ENCODE assay signal across 15 cellular contexts in the genomic region with DNA sequence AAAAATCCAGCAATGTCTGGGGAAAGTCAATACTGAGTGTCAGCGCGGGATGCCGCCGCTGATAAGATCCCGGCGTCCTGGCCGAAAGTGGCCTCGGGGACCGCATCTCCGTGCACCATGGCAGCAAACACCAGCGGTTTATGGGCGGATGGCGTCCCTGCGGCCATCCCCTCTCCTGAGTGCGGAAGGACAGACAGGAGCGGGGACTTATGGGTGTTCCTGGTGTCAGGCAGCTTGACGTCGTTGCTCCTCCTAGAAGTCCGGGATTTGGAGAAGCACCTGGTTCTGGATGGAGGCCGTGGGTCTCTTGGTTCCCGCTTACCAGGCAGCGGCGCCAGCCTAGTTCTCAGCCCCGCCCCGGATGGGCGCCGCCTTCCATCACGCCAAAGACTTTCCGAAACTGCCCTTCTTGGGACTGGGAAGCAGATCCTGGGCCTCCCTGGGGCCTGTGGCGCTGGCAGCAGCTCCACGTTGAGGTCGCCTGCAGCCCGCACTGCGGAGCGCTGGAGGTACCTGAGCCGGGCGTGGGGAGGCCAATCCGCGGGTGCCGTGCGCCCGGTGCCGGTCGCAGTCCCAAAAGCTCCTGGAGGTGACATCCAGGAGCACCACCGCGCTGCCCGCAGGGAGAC.
DNase-seq lines count a peak whose midpoint lies in the region; FAIRE-seq and TF ChIP-seq lines count a peak whose summit lies in the region.
"Had no signal": no experiment of that assay in that cellular context is flagged by ENCODE, and none has a peak within 500 bp of the region (broad histone marks: within the 10 kb centered on the region; RNA-seq: fewer than 3 reads in every experiment).

No MANE protein-coding gene starts in this region.

- peak overlapping the region; percentile 64 for H3K4me2 ChIP-seq in mammary epithelial cell (ENCODE audit: insufficient read depth, low read depth, low read length)
- peak overlapping the region; percentile 32 for H3K4me2 ChIP-seq in keratinocyte (ENCODE audit: control insufficient read depth, extremely low read depth, insufficient read depth, low read depth, low read length)

- no peaks in the 10 kb centered on the region for H3K9me1 ChIP-seq in keratinocyte (ENCODE audit: control insufficient read depth, extremely low read depth, insufficient read depth, low read length)

- H3K27ac Mint-ChIP-seq in MCF 10A (ENCODE audit: low read depth, unreplicated experiment): no peak overlapping the region
- H3K27ac Mint-ChIP-seq: activated T-cell treated with anti-CD3 and anti-CD28 coated beads, Interleukin-2, amount 50 U/mL, for 24 hours; stimulated activated naive CD8-positive, alpha-beta T cell treated with anti-CD3 and anti-CD28 coated beads, Interleukin-15, amount 100 ng/mL, for 72 hours had no signal

- H4K20me1 ChIP-seq in mammary epithelial cell (ENCODE audit: insufficient read depth, low read length) (no peaks in the 10 kb centered on the region), keratinocyte (ENCODE audit: control insufficient read depth, extremely low read depth, insufficient read depth, low read length) (no peaks in the 10 kb centered on the region)

- H3K9ac ChIP-seq in mammary epithelial cell (ENCODE audit: insufficient read depth, low read length) (no peak overlapping the region), keratinocyte (ENCODE audit: control insufficient read depth, extremely low read depth, insufficient read depth, low read length) (no peak overlapping the region)

- TF ChIP-seq EP300 in suprapubic skin (IDR thresholded peaks at IDR 0.05): no peak

- BruUV-seq in MCF 10A (replicated peaks; lab: Mats Ljungman, UMichigan) (no TSS peak), mammary epithelial cell (replicated peaks; lab: Mats Ljungman, UMichigan) (no TSS peak)

- H3K4me3 ChIP-seq in breast epithelium (peak overlapping the region; percentile 9 to 51 (median 31)), mammary epithelial cell (replicated peaks in 1 of 3; ENCODE audit: insufficient read depth in 1 of 3, low read depth in 2 of 3, low read length in 3 of 3) (peak overlapping the region in 1 of 3 experiments; percentile 11), keratinocyte (ENCODE audit: control insufficient read depth in 2 of 3, extremely low read depth in 1 of 3, insufficient read depth in 2 of 3, low read depth in 1 of 3, low read length in 3 of 3) (no peak overlapping the region), suprapubic skin (peak overlapping the region; percentile 12)
- H3K4me3 ChIP-seq: colonic mucosa, SJSA1 had no signal

- H3K27me3 Mint-ChIP-seq in MCF 10A (ENCODE audit: insufficient read depth, unreplicated experiment): peaks cover 44% of the 10 kb centered on the region

- WGBS in mammary epithelial cell (ENCODE audit: low coverage, missing lambda C conversion rate): 31% methylated on average over 20 of the region's 47 CpGs
- WGBS in suprapubic skin: 17% methylated on average over 38 of the region's 47 CpGs

- H3K4me3 Mint-ChIP-seq in MCF 10A (ENCODE audit: unreplicated experiment): no peak overlapping the region
- H3K4me3 Mint-ChIP-seq: activated T-cell treated with anti-CD3 and anti-CD28 coated beads, Interleukin-2, amount 50 U/mL, for 24 hours; stimulated activated naive CD8-positive, alpha-beta T cell treated with anti-CD3 and anti-CD28 coated beads, Interleukin-15, amount 100 ng/mL, for 72 hours had no signal

- DNase-seq in breast epithelium (ENCODE audit: low spot score in 2 of 2): no peak
- DNase-seq in MCF 10A (ENCODE audit: unreplicated experiment): no peak
- DNase-seq in mammary epithelial cell: no peak
- DNase-seq in keratinocyte (ENCODE audit: low read depth, low spot score): no peak
- DNase-seq in suprapubic skin (ENCODE audit: low spot score in 2 of 2): no peak
- no peak for DNase-seq in Ammon's horn (ENCODE audit: low spot score)
- no peak for DNase-seq in COLO668 (lab: John Stamatoyannopoulos, UW; ENCODE audit: unreplicated experiment)
- DNase-seq in H54 (ENCODE audit: insufficient read length, low spot score): no peak
- DNase-seq: 8988T; activated CD4-positive, alpha-beta T cell treated with anti-CD3 and anti-CD28 coated beads for 48 hours; activated T-cell treated with anti-CD3 and anti-CD28 coated beads, Interleukin-2, amount 50 U/mL, for 24 hours; colonic mucosa; GDM1; stimulated activated naive CD8-positive, alpha-beta T cell treated with anti-CD3 and anti-CD28 coated beads, Interleukin-15, amount 100 ng/mL, for 72 hours had no signal

- peaks cover 0 to 4% of the 10 kb centered on the region in 2 donors for H3K27me3 ChIP-seq in breast epithelium
- no peaks in the 10 kb centered on the region for H3K27me3 ChIP-seq in mammary epithelial cell (ENCODE audit: insufficient read depth, low read length)
- peaks cover 13% of the 10 kb centered on the region for H3K27me3 ChIP-seq in keratinocyte (ENCODE audit: control insufficient read depth, extremely low read depth, insufficient read depth, low read length)
- peaks cover 24% of the 10 kb centered on the region for H3K27me3 ChIP-seq in suprapubic skin
- H3K27me3 ChIP-seq: SJSA1 had no signal

- POLR2A ChIA-PET in MCF 10A (lab: Yijun Ruan, JAX): no interaction called here

- no peaks in the 10 kb centered on the region for H3K79me2 ChIP-seq in mammary epithelial cell (ENCODE audit: insufficient read depth, low read length)
- no peaks in the 10 kb centered on the region for H3K79me2 ChIP-seq in keratinocyte (ENCODE audit: control insufficient read depth, insufficient read depth, low read length)

- in situ Hi-C loops in mammary epithelial cell (cut with MboI; ENCODE audit: low sequenced_read_pairs in 2 of 2): no loop called here

- H3K4me1 ChIP-seq in breast epithelium (no peaks in the 10 kb centered on the region), mammary epithelial cell (ENCODE audit: insufficient read depth, low read length) (no peaks in the 10 kb centered on the region), keratinocyte (ENCODE audit: control insufficient read depth, extremely low read depth, insufficient read depth, low read length) (no peaks in the 10 kb centered on the region), suprapubic skin (no peaks in the 10 kb centered on the region)
- H3K4me1 ChIP-seq: colonic mucosa, SJSA1 had no signal

- CTCF ChIA-PET in MCF 10A (lab: Yijun Ruan, JAX): interaction anchor here (0.8 to 1.1 kb wide), 2 partner anchors 10 to 155 kb away, joined by 4 to 6 read pairs; no protein-coding TSS in a partner anchor
- CTCF ChIA-PET in mammary epithelial cell (lab: Charles Lee; ENCODE audit: low non-redundant PET): no interaction called here

- TF ChIP-seq CTCF in breast epithelium (IDR thresholded peaks at IDR 0.05) (no peak), MCF 10A (IDR thresholded peaks at IDR 0.05; ENCODE audit: unreplicated experiment) (no peak), mammary epithelial cell (conservative IDR thresholded peaks at IDR 0.05 in 1 of 2, IDR thresholded peaks at IDR 0.05 in 1 of 2; ENCODE audit: extremely low read depth in 1 of 2, insufficient read depth in 1 of 2, low read depth in 1 of 2, low read length in 2 of 2) (no peak), keratinocyte (optimal IDR thresholded peaks at IDR 0.05 in 1 of 3, IDR thresholded peaks at IDR 0.05 in 1 of 3, conservative IDR thresholded peaks at IDR 0.05 in 1 of 3; ENCODE audit: extremely low read depth in 1 of 3, insufficient read depth in 2 of 3, low read length in 3 of 3) (no peak), suprapubic skin (IDR thresholded peaks at IDR 0.05) (no peak)

- no peak for FAIRE-seq in keratinocyte (lab: Jason Lieb, UNC)
- no peak for FAIRE-seq in H54 (lab: Jason Lieb, UNC)

- dilution Hi-C loops in mammary epithelial cell (cut with HindIII; ENCODE audit: low sequenced_read_pairs): no loop called here
- dilution Hi-C loops in keratinocyte (cut with MboI; ENCODE audit: extremely low pct_ligation_motif_present, low sequenced_read_pairs): no loop called here

- H3K36me3 ChIP-seq in breast epithelium (no peaks in the 10 kb centered on the region), mammary epithelial cell (ENCODE audit: insufficient read depth, low read length) (no peaks in the 10 kb centered on the region), keratinocyte (ENCODE audit: control insufficient read depth in 2 of 2, extremely low read depth in 1 of 2, insufficient read depth in 2 of 2, low read length in 2 of 2) (no peaks in the 10 kb centered on the region), suprapubic skin (no peaks in the 10 kb centered on the region)
- H3K36me3 ChIP-seq: colonic mucosa, SJSA1 had no signal

- no peaks in the 10 kb centered on the region for H3K9me3 ChIP-seq in breast epithelium
- no peaks in the 10 kb centered on the region for H3K9me3 ChIP-seq in mammary epithelial cell (replicated peaks; ENCODE audit: insufficient read depth, low read length)
- no peaks in the 10 kb centered on the region for H3K9me3 ChIP-seq in keratinocyte (ENCODE audit: control insufficient read depth, low read depth, low read length)
- no peaks in the 10 kb centered on the region for H3K9me3 ChIP-seq in suprapubic skin
- H3K9me3 ChIP-seq: colonic mucosa, SJSA1 had no signal

- H3K4me1 Mint-ChIP-seq in MCF 10A (ENCODE audit: insufficient read depth, unreplicated experiment): no peaks in the 10 kb centered on the region
- H3K4me1 Mint-ChIP-seq: stimulated activated naive CD8-positive, alpha-beta T cell treated with anti-CD3 and anti-CD28 coated beads, Interleukin-15, amount 100 ng/mL, for 72 hours had no signal

- peak overlapping the region; percentile 71 for H2AFZ ChIP-seq in mammary epithelial cell (ENCODE audit: low read depth, low read length)
- H2AFZ ChIP-seq in keratinocyte (ENCODE audit: control insufficient read depth, low read length): peak overlapping the region; percentile 56

- no peak for TF ChIP-seq POLR2A in breast epithelium (IDR thresholded peaks at IDR 0.05)
- no peak for TF ChIP-seq POLR2A in suprapubic skin (IDR thresholded peaks at IDR 0.05)
- TF ChIP-seq POLR2A in H54 (IDR thresholded peaks at IDR 0.05; ENCODE audit: low read depth, low read length): no peak

- H3K27ac ChIP-seq in breast epithelium: no peak overlapping the region
- H3K27ac ChIP-seq in mammary epithelial cell (ENCODE audit: insufficient read depth, low read depth, low read length): no peak overlapping the region
- H3K27ac ChIP-seq in keratinocyte (ENCODE audit: control insufficient read depth, insufficient read depth, low read length): no peak overlapping the region
- no peak overlapping the region for H3K27ac ChIP-seq in suprapubic skin
- H3K27ac ChIP-seq: colonic mucosa, SJSA1 had no signal

- intact Hi-C loops in breast epithelium (cut with DNase I; ENCODE audit: low total_unique reads) (no loop called here), MCF 10A (cut with micrococcal nuclease) (no loop called here), mammary epithelial cell (cut with micrococcal nuclease) (no loop called here)

- H3K9me3 Mint-ChIP-seq in MCF 10A (ENCODE audit: unreplicated experiment): peaks cover 6% of the 10 kb centered on the region
- H3K9me3 Mint-ChIP-seq: activated T-cell treated with anti-CD3 and anti-CD28 coated beads, Interleukin-2, amount 50 U/mL, for 24 hours; stimulated activated naive CD8-positive, alpha-beta T cell treated with anti-CD3 and anti-CD28 coated beads, Interleukin-15, amount 100 ng/mL, for 72 hours had no signal

- no peaks in the 10 kb centered on the region for H3K36me3 Mint-ChIP-seq in MCF 10A (ENCODE audit: insufficient read depth, unreplicated experiment)

Comparison
In these comparisons a context has a peak if more than half of its experiments do, and no peak if none do; other contexts are left out.
1. H3K4me3 ChIP-seq: peak in breast epithelium (3 of 3) and suprapubic skin (single experiment); none in keratinocyte (0 of 3).